ENCODE assay signal across 22 cellular contexts in genomic region chr3:106157411-106157810, GRCh38.
"Had no signal": no experiment of that assay in that cellular context is flagged by ENCODE, and none has a peak within 500 bp of the region (broad histone marks: within the 10 kb centered on the region; RNA-seq: fewer than 3 reads in every experiment).

No MANE protein-coding gene starts in this region.

- H3K36me3 Mint-ChIP-seq: memory B cell; stimulated activated naive B cell treated with anti-CD40 and anti-IgM and Interleukin-4, amounts not matched to agents 10 μg/mL and 1 μg/mL and 100 μg/mL, for 72 hours had no signal

- H3K27ac Mint-ChIP-seq: memory B cell; naive thymus-derived CD4-positive, alpha-beta T cell; nephron progenitor cell; stimulated activated naive B cell treated with anti-CD40 and anti-IgM and Interleukin-4, amounts not matched to agents 10 μg/mL and 1 μg/mL and 100 μg/mL, for 72 hours had no signal

- H3K27me3 ChIP-seq: foreskin keratinocyte, neutrophil, stomach had no signal

- H3K36me3 ChIP-seq: left ventricle myocardium inferior, lower lobe of right lung, neutrophil, stomach, thoracic aorta had no signal

- H3K9me3 Mint-ChIP-seq: memory B cell; nephron progenitor cell; stimulated activated naive B cell treated with anti-CD40 and anti-IgM and Interleukin-4, amounts not matched to agents 10 μg/mL and 1 μg/mL and 100 μg/mL, for 72 hours had no signal

- H3K9me3 ChIP-seq: lower lobe of right lung, neutrophil, psoas muscle, stomach, thoracic aorta had no signal

- H3K4me3 Mint-ChIP-seq: memory B cell; naive thymus-derived CD4-positive, alpha-beta T cell; nephron progenitor cell; stimulated activated naive B cell treated with anti-CD40 and anti-IgM and Interleukin-4, amounts not matched to agents 10 μg/mL and 1 μg/mL and 100 μg/mL, for 72 hours had no signal

- H3K4me1 Mint-ChIP-seq: memory B cell had no signal

- H3K27ac ChIP-seq: dorsolateral prefrontal cortex, foreskin keratinocyte, left ventricle myocardium inferior, lower lobe of right lung, neutrophil, psoas muscle, stomach, thoracic aorta had no signal

- H3K4me1 ChIP-seq: foreskin keratinocyte, left ventricle myocardium inferior, lower lobe of right lung, psoas muscle, stomach had no signal

- H3K4me3 ChIP-seq: dorsolateral prefrontal cortex, left ventricle myocardium inferior, lower lobe of right lung, psoas muscle, stomach, thoracic aorta had no signal

- DNase-seq: caudate nucleus; cortex of kidney; dorsolateral prefrontal cortex; effector CD8-positive, alpha-beta T cell; erythroblast; foreskin keratinocyte; kidney glomerular epithelial cell; left ventricle myocardium inferior; lower lobe of right lung; midbrain; naive thymus-derived CD4-positive, alpha-beta T cell; nephron progenitor cell; psoas muscle; stimulated activated CD4-positive, alpha-beta T cell treated with anti-CD3 and anti-CD28 coated beads, Interleukin-2, amount 100 ng/mL, for 24 hours; stimulated activated CD4-positive, alpha-beta T cell treated with anti-CD3 and anti-CD28 coated beads, Interleukin-4, amount 100 ng/mL, for 4 hours; stimulated activated naive B cell treated with anti-CD40 and anti-IgM and Interleukin-4, amounts not matched to agents 10 μg/mL and 1 μg/mL and 100 μg/mL, for 72 hours; stomach; substantia nigra; trophoblast cell had no signal

- H3K27me3 Mint-ChIP-seq: memory B cell; naive thymus-derived CD4-positive, alpha-beta T cell; stimulated activated naive B cell treated with anti-CD40 and anti-IgM and Interleukin-4, amounts not matched to agents 10 μg/mL and 1 μg/mL and 100 μg/mL, for 72 hours had no signal
